In genomic region chr11:116840746-116841296, GRCh38 we compare ENCODE assay signal across 19 cellular contexts. TPM values are rescaled to one million over a fixed set of nuclear protein-coding genes. Genes with fewer than 3 reads are reported as not detected.
"Had no signal": no experiment of that assay in that cellular context is flagged by ENCODE, and none has a peak within 500 bp of the region (broad histone marks: within the 10 kb centered on the region; RNA-seq: fewer than 3 reads in every experiment).

No MANE protein-coding gene starts in this region.

- ATAC-seq: activated T-cell treated with anti-CD3 and anti-CD28 coated beads, Interleukin-2, amount 50 U/mL, for 72 hours; heart left ventricle; left lung; pancreas had no signal

- H3K27me3 ChIP-seq: heart left ventricle, left lung, pancreas had no signal

- H3K9me3 ChIP-seq: heart left ventricle, left lung, pancreas, thoracic aorta had no signal

- H3K27ac ChIP-seq: coronary artery, heart left ventricle, left lung, pancreas, thoracic aorta had no signal

- H3K27ac Mint-ChIP-seq: activated CD4-positive, alpha-beta memory T cell treated with anti-CD3 and anti-CD28 coated beads for 36 hours; activated T-cell treated with anti-CD3 and anti-CD28 coated beads, Interleukin-2, amount 50 U/mL, for 72 hours; T-helper 2 cell treated with Interferon-gamma antibody and Interleukin-4, amounts not matched to agents 5 μg/mL and 100 μg/mL, for 36 hours had no signal

- FAIRE-seq: astrocyte, islet of Langerhans, pancreas had no signal

- H3K4me3 ChIP-seq: coronary artery, heart left ventricle, left lung, pancreas, thoracic aorta had no signal

- DNase-seq: activated CD4-positive, alpha-beta T cell treated with anti-CD3 and anti-CD28 coated beads for 1 hour; activated T-cell treated with anti-CD3 and anti-CD28 coated beads, Interleukin-2, amount 50 U/mL, for 72 hours; effector CD8-positive, alpha-beta T cell; foreskin melanocyte; heart left ventricle; left lung; mesenchymal stem cell; pancreas; retina; stimulated activated CD4-positive, alpha-beta T cell treated with anti-CD3 and anti-CD28 coated beads, Interleukin-1b, Interleukin-23, amount 100 ng/mL, for 48 hours; stimulated activated naive CD4-positive, alpha-beta T cell treated with Interleukin-2 at 50 U/mL for 16 hours had no signal

- H3K27me3 Mint-ChIP-seq: activated CD4-positive, alpha-beta memory T cell treated with anti-CD3 and anti-CD28 coated beads for 36 hours had no signal

- H3K4me3 Mint-ChIP-seq: activated CD4-positive, alpha-beta memory T cell treated with anti-CD3 and anti-CD28 coated beads for 36 hours; activated T-cell treated with anti-CD3 and anti-CD28 coated beads, Interleukin-2, amount 50 U/mL, for 72 hours; T-helper 2 cell treated with Interferon-gamma antibody and Interleukin-4, amounts not matched to agents 5 μg/mL and 100 μg/mL, for 36 hours had no signal

- H3K9me3 Mint-ChIP-seq: activated CD4-positive, alpha-beta memory T cell treated with anti-CD3 and anti-CD28 coated beads for 36 hours; activated T-cell treated with anti-CD3 and anti-CD28 coated beads, Interleukin-2, amount 50 U/mL, for 72 hours; T-helper 2 cell treated with Interferon-gamma antibody and Interleukin-4, amounts not matched to agents 5 μg/mL and 100 μg/mL, for 36 hours had no signal

RNA-seq across cellular contexts. Expression of gene APOA1, which starts 3.4 kb away (rescaled TPM):
- total RNA-seq: activated T-cell treated with anti-CD3 and anti-CD28 coated beads, Interleukin-2, amount 50 U/mL, for 72 hours; thoracic aorta; ureter had no signal
- polyA plus RNA-seq: neural cell had no signal

RNA-seq across cellular contexts. Expression of gene APOC3, which starts 11.1 kb away (rescaled TPM):
- total RNA-seq: activated CD4-positive, alpha-beta memory T cell treated with anti-CD3 and anti-CD28 coated beads for 36 hours; activated T-cell treated with anti-CD3 and anti-CD28 coated beads, Interleukin-2, amount 50 U/mL, for 72 hours; astrocyte; left lung; thoracic aorta had no signal
- polyA plus RNA-seq: heart left ventricle, neural cell had no signal

RNA-seq across cellular contexts. Expression of gene APOA4, which starts 17.7 kb away (rescaled TPM):
- total RNA-seq: activated CD4-positive, alpha-beta memory T cell treated with anti-CD3 and anti-CD28 coated beads for 36 hours; activated T-cell treated with anti-CD3 and anti-CD28 coated beads, Interleukin-2, amount 50 U/mL, for 72 hours; astrocyte; heart left ventricle; left lung; pancreas; ureter had no signal
- polyA plus RNA-seq: neural cell had no signal

RNA-seq across cellular contexts. Expression of gene APOA5, which starts 49.1 kb away (rescaled TPM):
- total RNA-seq: activated CD4-positive, alpha-beta memory T cell treated with anti-CD3 and anti-CD28 coated beads for 36 hours; activated T-cell treated with anti-CD3 and anti-CD28 coated beads, Interleukin-2, amount 50 U/mL, for 72 hours; astrocyte; heart left ventricle; left lung; thoracic aorta; ureter had no signal
- polyA plus RNA-seq: heart left ventricle, neural cell had no signal
